ENCODE assay signal across 8 cellular contexts in the genomic region with DNA sequence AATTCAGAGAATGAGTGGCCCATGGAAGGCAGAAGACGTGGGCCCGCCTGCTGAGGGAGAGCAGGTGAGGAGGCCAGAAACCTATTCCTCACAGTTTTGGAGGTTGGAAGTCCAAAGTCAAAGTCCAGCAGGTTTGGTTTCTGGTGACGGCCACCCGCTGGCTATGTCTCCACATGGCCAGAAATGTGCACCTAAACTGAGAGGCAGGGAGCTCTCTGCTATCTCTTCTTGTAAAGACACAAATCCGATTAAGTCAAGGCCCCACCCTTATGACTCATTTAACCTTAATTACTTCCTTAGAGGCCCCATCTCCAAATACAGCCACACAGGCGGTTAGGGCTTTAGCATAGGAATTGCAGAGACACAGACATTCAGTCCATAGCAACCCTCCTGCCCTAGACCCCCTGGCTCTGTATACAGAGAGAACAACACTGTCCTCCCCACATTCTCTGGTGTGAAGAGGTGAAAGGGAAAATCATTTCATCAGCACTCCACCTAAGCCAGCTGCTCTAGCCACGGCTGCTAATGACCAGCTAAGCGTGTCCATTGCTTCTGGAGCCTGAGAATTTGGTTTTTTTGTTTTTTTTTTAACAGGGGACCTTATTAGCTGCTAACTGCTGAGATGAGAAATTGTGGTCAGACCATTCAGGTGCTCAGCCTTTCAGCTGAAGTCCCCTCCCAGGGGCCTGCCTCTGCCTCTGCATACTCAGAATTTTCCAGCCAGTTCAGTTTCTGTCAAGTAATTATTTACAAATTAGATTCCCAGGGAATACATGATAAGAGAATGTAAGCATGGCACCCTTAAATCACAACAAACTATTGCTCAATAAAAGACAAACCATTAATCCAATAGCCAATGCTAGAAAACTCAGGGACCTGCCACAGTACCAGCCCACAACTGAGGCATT.
DNase-seq lines count a peak whose midpoint lies in the region; ATAC-seq and TF ChIP-seq lines count a peak whose summit lies in the region.

No MANE protein-coding gene starts in this region.

- peak overlapping the region; percentile 72 for H3K4me3 Mint-ChIP-seq in activated CD8-positive, alpha-beta memory T cell treated with anti-CD3 and anti-CD28 coated beads, Interleukin-2, amount 10 ng/mL, durations not matched to agents 7 days and 5 days
- peak overlapping the region; percentile 53 for H3K4me3 Mint-ChIP-seq in stimulated activated effector memory CD8-positive, alpha-beta T cell treated with anti-CD3 and anti-CD28 coated beads, Interleukin-12 subunit alpha, Interleukin-12 subunit beta, amount 100 ng/mL, for 72 hours

- H3K9me2 ChIP-seq in GM23248 (ENCODE audit: insufficient read depth) (no peaks in the 10 kb centered on the region), Loucy (replicated peaks; ENCODE audit: low read depth, low read length) (no peaks in the 10 kb centered on the region)

- H4K20me1 ChIP-seq in GM23248 (ENCODE audit: insufficient read depth) (no peaks in the 10 kb centered on the region), Loucy (ENCODE audit: insufficient read depth, low read length, poor library complexity, severe bottlenecking) (no peaks in the 10 kb centered on the region)

- H3K9me3 ChIP-seq in GM23248 (ENCODE audit: low read depth) (no peaks in the 10 kb centered on the region), Loucy (ENCODE audit: insufficient read depth, low read depth, low read length) (no peaks in the 10 kb centered on the region)

- CTCF ChIA-PET in activated CD8-positive, alpha-beta memory T cell treated with anti-CD3 and anti-CD28 coated beads, Interleukin-2, amount 10 ng/mL, durations not matched to agents 7 days and 5 days (lab: Charles Lee) = interaction anchor here (0.5 to 2.6 kb wide), 12 partner anchors 9 to 272 kb away, joined by 3 to 12 read pairs (median 4); no protein-coding TSS in a partner anchor

- H3K27ac Mint-ChIP-seq in activated CD8-positive, alpha-beta memory T cell treated with anti-CD3 and anti-CD28 coated beads, Interleukin-2, amount 10 ng/mL, durations not matched to agents 7 days and 5 days = peak overlapping the region; percentile 88
- peak overlapping the region; percentile 83 for H3K27ac Mint-ChIP-seq in stimulated activated effector memory CD8-positive, alpha-beta T cell treated with anti-CD3 and anti-CD28 coated beads, Interleukin-12 subunit alpha, Interleukin-12 subunit beta, amount 100 ng/mL, for 72 hours

- H3K4me2 ChIP-seq in GM23248 (ENCODE audit: unreplicated experiment) (no peak overlapping the region), Loucy (ENCODE audit: low read depth, low read length, poor library complexity, severe bottlenecking) (peak overlapping the region; percentile 62)

- WGBS in GM23248 (ENCODE audit: low coverage in 1 of 2, low lambda C conversion rate in 2 of 2, missing lambda C conversion rate in 2 of 2), 2 experiments = 86 to 92% methylated on average over 8 of the region's 8 CpGs

- H3K27me3 Mint-ChIP-seq in activated CD8-positive, alpha-beta memory T cell treated with anti-CD3 and anti-CD28 coated beads, Interleukin-2, amount 10 ng/mL, durations not matched to agents 7 days and 5 days = peaks cover 3% of the 10 kb centered on the region

- in situ Hi-C loops in GM23248 (cut with MboI) = no loop called here

- no peaks in the 10 kb centered on the region for H3K36me3 ChIP-seq in GM23248 (ENCODE audit: low read depth)
- no peaks in the 10 kb centered on the region for H3K36me3 ChIP-seq in Loucy (ENCODE audit: insufficient read depth, low read length)

- H3K4me1 Mint-ChIP-seq in activated CD8-positive, alpha-beta memory T cell treated with anti-CD3 and anti-CD28 coated beads, Interleukin-2, amount 10 ng/mL, durations not matched to agents 7 days and 5 days = peaks cover 76% of the 10 kb centered on the region
- peaks cover 81% of the 10 kb centered on the region for H3K4me1 Mint-ChIP-seq in stimulated activated effector memory CD8-positive, alpha-beta T cell treated with anti-CD3 and anti-CD28 coated beads, Interleukin-12 subunit alpha, Interleukin-12 subunit beta, amount 100 ng/mL, for 72 hours

- H3K9me3 Mint-ChIP-seq in activated CD8-positive, alpha-beta memory T cell treated with anti-CD3 and anti-CD28 coated beads, Interleukin-2, amount 10 ng/mL, durations not matched to agents 7 days and 5 days (ENCODE audit: low read depth) = peaks cover 3% of the 10 kb centered on the region
- no peaks in the 10 kb centered on the region for H3K9me3 Mint-ChIP-seq in stimulated activated effector memory CD8-positive, alpha-beta T cell treated with anti-CD3 and anti-CD28 coated beads, Interleukin-12 subunit alpha, Interleukin-12 subunit beta, amount 100 ng/mL, for 72 hours

- H3K4me3 ChIP-seq in GM23248 (no peak overlapping the region), Loucy (ENCODE audit: low read length, poor library complexity, severe bottlenecking) (peak overlapping the region; percentile 45)

- TF ChIP-seq CTCF in Loucy (conservative IDR thresholded peaks at IDR 0.05; ENCODE audit: low read length) = no peak

- peaks cover 5% of the 10 kb centered on the region; the same call in 1 of the 2 replicates for H3K4me1 ChIP-seq in GM23248 (ENCODE audit: insufficient read depth)
- H3K4me1 ChIP-seq in Loucy (ENCODE audit: insufficient read depth, low read length, poor library complexity, severe bottlenecking) = peaks cover 80% of the 10 kb centered on the region

- H3K36me3 Mint-ChIP-seq in activated CD8-positive, alpha-beta memory T cell treated with anti-CD3 and anti-CD28 coated beads, Interleukin-2, amount 10 ng/mL, durations not matched to agents 7 days and 5 days = peaks cover 25% of the 10 kb centered on the region
- peaks cover 12% of the 10 kb centered on the region for H3K36me3 Mint-ChIP-seq in stimulated activated effector memory CD8-positive, alpha-beta T cell treated with anti-CD3 and anti-CD28 coated beads, Interleukin-12 subunit alpha, Interleukin-12 subunit beta, amount 100 ng/mL, for 72 hours

- peak; percentile 83 for ATAC-seq in GM18505 (IDR thresholded peaks at IDR 0.05; ENCODE audit: unreplicated experiment)
- ATAC-seq in activated CD8-positive, alpha-beta memory T cell treated with anti-CD3 and anti-CD28 coated beads, Interleukin-2, amount 10 ng/mL, durations not matched to agents 7 days and 5 days = peak; percentile 60
- peak; percentile 50 for ATAC-seq in stimulated activated effector memory CD8-positive, alpha-beta T cell treated with anti-CD3 and anti-CD28 coated beads, Interleukin-12 subunit alpha, Interleukin-12 subunit beta, amount 100 ng/mL, for 72 hours

- H3K9ac ChIP-seq in GM23248 (no peak overlapping the region), Loucy (ENCODE audit: low read depth, low read length, poor library complexity, severe bottlenecking) (peak overlapping the region; percentile 44)

- H3K27me3 ChIP-seq in GM23248 (replicated peaks; ENCODE audit: insufficient read depth) (no peaks in the 10 kb centered on the region), Loucy (ENCODE audit: insufficient read depth, low read length, poor library complexity, severe bottlenecking) (no peaks in the 10 kb centered on the region)

- DNase-seq in GM23248 = peak; percentile 42
- DNase-seq in activated CD8-positive, alpha-beta memory T cell treated with anti-CD3 and anti-CD28 coated beads, Interleukin-2, amount 10 ng/mL, durations not matched to agents 7 days and 5 days = peak; percentile 53
- no peak for DNase-seq in stimulated activated effector memory CD8-positive, alpha-beta T cell treated with anti-CD3 and anti-CD28 coated beads, Interleukin-12 subunit alpha, Interleukin-12 subunit beta, amount 100 ng/mL, for 72 hours (ENCODE audit: low spot score in 2 of 2)
- DNase-seq in NCI-H526 (lab: John Stamatoyannopoulos, UW) = no peak
- DNase-seq in stimulated activated CD4-positive, alpha-beta T cell treated with anti-CD3 and anti-CD28 coated beads, Interleukin-4, amount 100 ng/mL, for 4 hours = no peak
- DNase-seq in ecto neural progenitor cell (ENCODE audit: low spot score) = no peak

- TF ChIP-seq POLR2A in GM18505 (IDR thresholded peaks at IDR 0.05; ENCODE audit: borderline replicate concordance, extremely low read depth, insufficient read depth, insufficient read length) = no peak

- H3F3A ChIP-seq in GM23248 (ENCODE audit: insufficient read depth) (no peaks in the 10 kb centered on the region), Loucy (ENCODE audit: low read depth) (no peaks in the 10 kb centered on the region)

- no peak overlapping the region for H3K27ac ChIP-seq in GM23248

- H3K79me2 ChIP-seq in GM23248 (ENCODE audit: insufficient read depth) (no peaks in the 10 kb centered on the region), Loucy (ENCODE audit: insufficient read depth, low read length) (no peaks in the 10 kb centered on the region)

- no peak overlapping the region for H2AFZ ChIP-seq in GM23248
- no peak overlapping the region for H2AFZ ChIP-seq in Loucy (ENCODE audit: low read length)

Comparison
In these comparisons a context has a peak if more than half of its experiments do, and no peak if none do; other contexts are left out.
1. DNase-seq: peak in GM23248 (single experiment) and activated CD8-positive, alpha-beta memory T cell treated with anti-CD3 and anti-CD28 coated beads, Interleukin-2, amount 10 ng/mL, durations not matched to agents 7 days and 5 days (single experiment); none in stimulated activated effector memory CD8-positive, alpha-beta T cell treated with anti-CD3 and anti-CD28 coated beads, Interleukin-12 subunit alpha, Interleukin-12 subunit beta, amount 100 ng/mL, for 72 hours (0 of 2), NCI-H526 (0 of 2), stimulated activated CD4-positive, alpha-beta T cell treated with anti-CD3 and anti-CD28 coated beads, Interleukin-4, amount 100 ng/mL, for 4 hours (0 of 2) and ecto neural progenitor cell (single experiment).
2. Peak in every context shown above with its lines, with median percentiles within 50 percentile points of each other: ATAC-seq.